In the genomic region with DNA sequence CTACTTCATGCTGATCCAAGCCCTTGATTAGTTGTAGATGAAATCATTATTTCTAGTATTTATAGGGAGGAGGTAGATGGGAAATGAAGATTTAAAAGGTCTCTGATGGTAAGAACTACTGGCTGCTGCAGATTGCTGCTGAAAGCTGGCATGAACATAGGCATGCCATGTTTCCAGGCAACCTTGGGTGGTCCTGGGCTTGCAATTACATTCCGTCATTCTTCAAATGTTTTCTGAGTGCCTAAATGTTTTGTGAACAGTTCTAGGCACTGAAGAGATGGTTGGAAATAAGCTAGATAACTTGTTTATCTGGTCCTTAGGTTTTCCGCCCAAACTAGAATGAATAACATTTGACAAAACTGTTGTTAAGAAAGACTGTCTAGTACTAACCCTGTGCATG, we compare ENCODE assay signal across 30 cellular contexts.
"Had no signal": no experiment of that assay in that cellular context is flagged by ENCODE, and none has a peak within 500 bp of the region (broad histone marks: within the 10 kb centered on the region; RNA-seq: fewer than 3 reads in every experiment).

No MANE protein-coding gene starts in this region.

- H3K4me2 ChIP-seq: KMS-11, PC-9 had no signal

- H3K4me3 ChIP-seq: PC-9, SK-N-MC had no signal

- H3K9me3 Mint-ChIP-seq: activated naive CD4-positive, alpha-beta T cell treated with anti-CD3 and anti-CD28 coated beads, Interleukin-2, amount 10 ng/mL, durations not matched to agents 7 days and 5 days; activated T-cell treated with anti-CD3 and anti-CD28 coated beads, Interleukin-2, amount 50 U/mL, for 4 hours; activated T-helper 1 cell treated with anti-CD3 and anti-CD28 coated beads, Interleukin-12 subunit alpha, Interleukin-12 subunit beta, Interleukin-2, Interleukin-4 antibody, amounts not matched to agents 30 ng/mL and 10 ng/mL and 1 ng/mL, durations not matched to agents 14 hours and 24 hours and 36 hours had no signal

- H3K36me3 Mint-ChIP-seq: activated CD4-positive, alpha-beta memory T cell treated with anti-CD3 and anti-CD28 coated beads for 36 hours; activated naive CD4-positive, alpha-beta T cell treated with anti-CD3 and anti-CD28 coated beads, Interleukin-2, amount 10 ng/mL, durations not matched to agents 7 days and 5 days had no signal

- H3K9ac ChIP-seq: KMS-11 had no signal

- H3K27me3 ChIP-seq: brain microvascular endothelial cell had no signal

- H3K27ac Mint-ChIP-seq: activated B cell treated with CpG ODN at 0.5 μM for 24 hours; activated CD4-positive, alpha-beta memory T cell treated with anti-CD3 and anti-CD28 coated beads for 36 hours; activated naive CD4-positive, alpha-beta T cell treated with anti-CD3 and anti-CD28 coated beads, Interleukin-2, amount 10 ng/mL, durations not matched to agents 7 days and 5 days; activated naive CD8-positive, alpha-beta T cell; activated naive CD8-positive, alpha-beta T cell treated with anti-CD3 and anti-CD28 coated beads, Interleukin-2, amount 50 U/mL, for 24 hours; activated T-helper 1 cell treated with anti-CD3 and anti-CD28 coated beads, Interleukin-12 subunit alpha, Interleukin-12 subunit beta, Interleukin-2, Interleukin-4 antibody, amounts not matched to agents 30 ng/mL and 10 ng/mL and 1 ng/mL, durations not matched to agents 14 hours and 24 hours and 36 hours had no signal

- H3K4me1 Mint-ChIP-seq: activated B cell treated with CpG ODN at 0.5 μM for 24 hours; activated naive CD4-positive, alpha-beta T cell treated with anti-CD3 and anti-CD28 coated beads, Interleukin-2, amount 10 ng/mL, durations not matched to agents 7 days and 5 days had no signal

- H3K4me3 Mint-ChIP-seq: activated B cell treated with CpG ODN at 0.5 μM for 24 hours; activated CD4-positive, alpha-beta memory T cell treated with anti-CD3 and anti-CD28 coated beads for 36 hours; activated naive CD4-positive, alpha-beta T cell treated with anti-CD3 and anti-CD28 coated beads, Interleukin-2, amount 10 ng/mL, durations not matched to agents 7 days and 5 days; activated naive CD8-positive, alpha-beta T cell; activated naive CD8-positive, alpha-beta T cell treated with anti-CD3 and anti-CD28 coated beads, Interleukin-2, amount 50 U/mL, for 24 hours; activated T-cell treated with anti-CD3 and anti-CD28 coated beads, Interleukin-2, amount 50 U/mL, for 4 hours; activated T-helper 1 cell treated with anti-CD3 and anti-CD28 coated beads, Interleukin-12 subunit alpha, Interleukin-12 subunit beta, Interleukin-2, Interleukin-4 antibody, amounts not matched to agents 30 ng/mL and 10 ng/mL and 1 ng/mL, durations not matched to agents 14 hours and 24 hours and 36 hours had no signal

- H3K27ac ChIP-seq: brain microvascular endothelial cell, KMS-11, PC-9, SK-N-MC, VCaP had no signal

- H3K36me3 ChIP-seq: brain microvascular endothelial cell had no signal

- DNase-seq: activated B cell treated with CpG ODN at 0.5 μM for 24 hours; activated CD4-positive, alpha-beta memory T cell treated with anti-CD3 and anti-CD28 coated beads for 36 hours; activated CD4-positive, alpha-beta T cell treated with anti-CD3 and anti-CD28 coated beads for 4 hours; activated CD4-positive, alpha-beta T cell treated with anti-CD3 and anti-CD28 coated beads, Interleukin-2, amount 50 U/mL, for 1 hour; activated CD4-positive, CD25-positive, alpha-beta regulatory T cell treated with anti-CD3 and anti-CD28 coated beads, Interleukin-2, amount 50 U/mL, for 72 hours; activated CD8-positive, alpha-beta memory T cell treated with anti-CD3 and anti-CD28 coated beads, Interleukin-2, amount 50 U/mL, for 4 hours; activated gamma-delta T cell treated with Interleukin-2 at 50 U/mL for 16 hours; activated naive CD4-positive, alpha-beta T cell treated with anti-CD3 and anti-CD28 coated beads, Interleukin-2, amount 10 ng/mL, durations not matched to agents 7 days and 5 days; activated naive CD8-positive, alpha-beta T cell treated with anti-CD3 and anti-CD28 coated beads, Interleukin-2, amount 50 U/mL, for 24 hours; activated T-cell treated with anti-CD3 and anti-CD28 coated beads for 4 hours; activated T-cell treated with anti-CD3 and anti-CD28 coated beads, Interleukin-2, amount 50 U/mL, for 4 hours; anterior cingulate cortex; brain microvascular endothelial cell; MM.1S; MV-4-11; NCI-H1092; NCI-H1436 treated with DMSO at 0.1 percent for 48 hours; NCI-H1694 treated with DMSO at 0.1 percent for 48 hours; NCI-H526; PC-9; Right ventricle myocardium superior; SW 1271; T-helper 1 cell; T-helper 2 cell; T-helper 9 cell had no signal

- ATAC-seq: activated naive CD8-positive, alpha-beta T cell treated with anti-CD3 and anti-CD28 coated beads, Interleukin-2, amount 50 U/mL, for 24 hours; activated T-cell treated with anti-CD3 and anti-CD28 coated beads, Interleukin-2, amount 50 U/mL, for 4 hours had no signal
